In the genomic region with DNA sequence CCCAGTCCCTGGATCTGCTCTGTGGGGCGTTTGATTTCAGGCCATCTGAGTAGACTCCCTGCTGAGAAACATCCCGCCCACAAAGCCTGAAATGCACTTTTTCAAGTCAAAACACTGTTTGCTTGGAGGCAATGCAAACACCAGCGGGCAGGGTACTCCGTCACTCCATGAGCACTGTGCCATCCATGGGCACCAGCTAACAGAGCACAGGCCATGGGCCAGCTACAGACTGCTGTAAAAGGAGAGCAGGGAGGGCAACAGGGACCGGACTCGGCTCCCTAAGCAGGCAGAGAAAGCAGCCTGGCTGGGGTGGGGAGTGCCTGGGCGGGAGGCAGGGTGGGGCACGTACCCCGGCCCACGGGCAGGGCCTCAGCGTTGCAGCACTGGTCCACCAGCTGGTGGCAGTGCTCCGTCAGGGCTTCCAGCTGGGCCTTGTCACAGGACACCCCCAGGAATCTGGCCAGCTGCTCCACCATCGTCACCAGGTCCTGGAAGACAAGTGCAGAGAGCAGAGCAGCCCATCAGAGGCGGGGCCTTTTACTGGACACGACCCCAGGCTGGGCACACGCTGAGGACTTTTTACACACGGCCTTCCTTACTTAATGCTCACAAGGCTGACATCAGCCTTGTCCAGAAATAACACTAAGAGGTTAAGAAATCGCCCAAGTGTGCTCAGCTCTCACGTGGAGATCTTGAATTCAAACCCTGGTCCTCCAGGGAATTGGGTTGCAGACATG, we compare ENCODE assay signal across 11 cellular contexts. TPM values are rescaled to one million over a fixed set of nuclear protein-coding genes. Genes with fewer than 3 reads are reported as not detected.
A peak's percentile ranks its signal among the peaks of the same experiment; 100 is the strongest.
DNase-seq lines count a peak whose midpoint lies in the region; ATAC-seq and TF ChIP-seq lines count a peak whose summit lies in the region.
"Had no signal": no experiment of that assay in that cellular context is flagged by ENCODE, and none has a peak within 500 bp of the region (broad histone marks: within the 10 kb centered on the region; RNA-seq: fewer than 3 reads in every experiment).

No MANE protein-coding gene starts in this region.

- peak overlapping the region; percentile 72 for H3K27ac Mint-ChIP-seq in mesothelial cell of epicardium
- H3K27ac Mint-ChIP-seq in CD8-positive, alpha-beta T cell = no peak overlapping the region
- H3K27ac Mint-ChIP-seq: activated naive CD8-positive, alpha-beta T cell had no signal

- in situ Hi-C loops in KBM-7 (cut with MboI; ENCODE audit: low pct_unique_long_range_greater_than_20kb, low sequenced_read_pairs) = no loop called here

- H3K4me1 Mint-ChIP-seq in mesothelial cell of epicardium = peaks cover 30% of the 10 kb centered on the region
- no peaks in the 10 kb centered on the region for H3K4me1 Mint-ChIP-seq in CD8-positive, alpha-beta T cell (ENCODE audit: low read depth)

- H3K4me1 ChIP-seq in CD8-positive, alpha-beta T cell (ENCODE audit: insufficient read depth, low read length) = no peaks in the 10 kb centered on the region

- H3K4me3 ChIP-seq in CD8-positive, alpha-beta T cell (ENCODE audit: low read depth, low read length) = no peak overlapping the region

- no peaks in the 10 kb centered on the region for H3K27me3 ChIP-seq in CD8-positive, alpha-beta T cell (ENCODE audit: insufficient read depth, low read length)

- intact Hi-C loops in CD8-positive, alpha-beta T cell (cut with DNase I, micrococcal nuclease) = no loop called here

- peaks cover 5% of the 10 kb centered on the region for H3K27me3 Mint-ChIP-seq in mesothelial cell of epicardium (ENCODE audit: low read depth)
- peaks cover 12% of the 10 kb centered on the region for H3K27me3 Mint-ChIP-seq in CD8-positive, alpha-beta T cell (ENCODE audit: low read depth)

- POLR2A ChIA-PET in CD8-positive, alpha-beta T cell (lab: Charles Lee) = no interaction called here

- no peak overlapping the region for H3K27ac ChIP-seq in CD8-positive, alpha-beta T cell (ENCODE audit: low read depth, low read length)

- peak; percentile 57 for DNase-seq in AG08395 (ENCODE audit: low spot score)
- DNase-seq in NAMALWA (ENCODE audit: low spot score) = peak; percentile 27
- peak; percentile 83 for DNase-seq in fibroblast of gingiva (ENCODE audit: low read depth)
- no peak for DNase-seq in mesothelial cell of epicardium (ENCODE audit: low spot score in 2 of 2, unreplicated experiment in 2 of 2)
- DNase-seq in CD8-positive, alpha-beta T cell = no peak
- no peak for DNase-seq in KBM-7
- no peak for DNase-seq in T-helper 1 cell

- no peaks in the 10 kb centered on the region for H3K36me3 Mint-ChIP-seq in mesothelial cell of epicardium
- H3K36me3 Mint-ChIP-seq in CD8-positive, alpha-beta T cell = no peaks in the 10 kb centered on the region
- H3K36me3 Mint-ChIP-seq: activated naive CD8-positive, alpha-beta T cell had no signal

- H3K36me3 ChIP-seq in CD8-positive, alpha-beta T cell (ENCODE audit: insufficient read depth, low read length) = no peaks in the 10 kb centered on the region

- no peaks in the 10 kb centered on the region for H3K9me3 Mint-ChIP-seq in mesothelial cell of epicardium
- no peaks in the 10 kb centered on the region for H3K9me3 Mint-ChIP-seq in CD8-positive, alpha-beta T cell

- H3K4me3 Mint-ChIP-seq in mesothelial cell of epicardium = no peak overlapping the region
- no peak overlapping the region for H3K4me3 Mint-ChIP-seq in CD8-positive, alpha-beta T cell
- H3K4me3 Mint-ChIP-seq: activated naive CD8-positive, alpha-beta T cell had no signal

- no peak for ATAC-seq in HG03469 (IDR thresholded peaks at IDR 0.05; ENCODE audit: unreplicated experiment)
- no peak for ATAC-seq in CD8-positive, alpha-beta T cell
- ATAC-seq: esophagus mucosa had no signal

- CTCF ChIA-PET in CD8-positive, alpha-beta T cell (lab: Charles Lee) = no interaction called here

- no peak for TF ChIP-seq CTCF in mesothelial cell of epicardium (IDR thresholded peaks at IDR 0.05; ENCODE audit: unreplicated experiment)
- no peak for TF ChIP-seq CTCF in CD8-positive, alpha-beta T cell (IDR thresholded peaks at IDR 0.05)

- H3K9me3 ChIP-seq in CD8-positive, alpha-beta T cell (ENCODE audit: low read length) = no peaks in the 10 kb centered on the region

RNA-seq across cellular contexts. Expression of gene EFCAB6, which starts 16.8 kb away (rescaled TPM):
- 1.6 to 2.6 TPM (median 2.6 TPM) in 3 replicates for total RNA-seq in mesothelial cell of epicardium
- under 1 TPM in 1 of 2 experiments, not detected in 1; 0.22 TPM for total RNA-seq in CD8-positive, alpha-beta T cell

RNA-seq across cellular contexts. Expression of gene SULT4A1, which starts 33.4 kb away (rescaled TPM):
- total RNA-seq in mesothelial cell of epicardium = 7.1 to 8.7 TPM (median 7.2 TPM) in 3 replicates
- not detected for total RNA-seq in CD8-positive, alpha-beta T cell
- total RNA-seq: esophagus mucosa, HT-29 had no signal

Comparison
In these comparisons a context has a peak if more than half of its experiments do, and no peak if none do; other contexts are left out.
1. DNase-seq: peak in AG08395 (single experiment), NAMALWA (single experiment) and fibroblast of gingiva (single experiment); none in mesothelial cell of epicardium (0 of 2), CD8-positive, alpha-beta T cell (0 of 7), KBM-7 (single experiment) and T-helper 1 cell (0 of 5).